1 cellular context compared by ENCODE assay signal in genomic region chr2:204511021-204511420, GRCh38.
A peak's percentile ranks its signal among the peaks of the same experiment; 100 is the strongest.
TF ChIP-seq lines count a peak whose summit lies in the region.

No MANE protein-coding gene starts in this region.

TF ChIP-seq in HEK293, 187 proteins besides CTCF, POLR2A, EP300 and RAD21 (continued from another document and continues in another):
- TF ChIP-seq TRIM28 (IDR thresholded peaks at IDR 0.05; ENCODE audit: borderline replicate concordance, low read length) (peak; percentile 91; the same call in 1 of the 2 replicates), OSR2 (tag by site-specific recombination; IDR thresholded peaks at IDR 0.05) (peak; percentile 89), FEZF1 (tag by site-specific recombination; IDR thresholded peaks at IDR 0.05) (peak; percentile 94), ZSCAN16 (tag by site-specific recombination; IDR thresholded peaks at IDR 0.05) (0 out of 2 replicates have a peak, but pooled peaks have one; percentile 39), BCL11B (tag by site-specific recombination; IDR thresholded peaks at IDR 0.05; ENCODE audit: low read depth) (0 out of 2 replicates have a peak, but pooled peaks have one; percentile 28), ZBTB44 (tag by site-specific recombination; IDR thresholded peaks at IDR 0.05) (peak; percentile 98), BCL11A (tag by site-specific recombination; IDR thresholded peaks at IDR 0.05; ENCODE audit: low read depth) (peak; percentile 72), GLI4 (tag by site-specific recombination; IDR thresholded peaks at IDR 0.05) (no peak), ZNF211 (tag by site-specific recombination; IDR thresholded peaks at IDR 0.05; ENCODE audit: low read depth) (no peak), ZNF704 (tag by site-specific recombination; IDR thresholded peaks at IDR 0.05) (no peak), ZNF747 (tag by site-specific recombination; IDR thresholded peaks at IDR 0.05) (no peak), ZNF132 (tag by site-specific recombination; IDR thresholded peaks at IDR 0.05; ENCODE audit: borderline replicate concordance) (no peak), SCRT2 (tag by site-specific recombination; IDR thresholded peaks at IDR 0.05) (peak; percentile 74), ZNF362 (tag by site-specific recombination; IDR thresholded peaks at IDR 0.05) (no peak), ZFP37 (tag by site-specific recombination; IDR thresholded peaks at IDR 0.05) (no peak), HOXC10 (CRISPR knock-in tag; IDR thresholded peaks at IDR 0.05) (no peak), ZNF664 (tag by site-specific recombination; IDR thresholded peaks at IDR 0.05) (0 out of 2 replicates have a peak, but pooled peaks have one; percentile 23), ZNF146 (tag by site-specific recombination; IDR thresholded peaks at IDR 0.05) (no peak), PRDM4 (tag by site-specific recombination; IDR thresholded peaks at IDR 0.05) (peak; percentile 85), ZNF610 (tag by site-specific recombination; IDR thresholded peaks at IDR 0.05; ENCODE audit: borderline replicate concordance) (no peak; the same call in 1 of the 2 replicates), IKZF3 (tag by site-specific recombination; IDR thresholded peaks at IDR 0.05) (peak; percentile 71; the same call in 1 of the 2 replicates), ZNF76 (tag by site-specific recombination; IDR thresholded peaks at IDR 0.05; ENCODE audit: borderline replicate concordance, low read depth) (no peak), ZNF561 (tag by site-specific recombination; IDR thresholded peaks at IDR 0.05; ENCODE audit: borderline replicate concordance) (peak; percentile 91), SCRT1 (tag by site-specific recombination; IDR thresholded peaks at IDR 0.05; ENCODE audit: borderline replicate concordance) (peak; percentile 79; the same call in 1 of the 2 replicates), ZNF423 (tag by site-specific recombination; IDR thresholded peaks at IDR 0.05) (peak; percentile 44; the same call in 1 of the 2 replicates), ZXDB (tag by site-specific recombination; IDR thresholded peaks at IDR 0.05) (peak; percentile 54; the same call in 1 of the 2 replicates), GLIS1 (tag by site-specific recombination; IDR thresholded peaks at IDR 0.05) (peak; percentile 42), ZBTB21 (tag by site-specific recombination; IDR thresholded peaks at IDR 0.05) (no peak), ZNF2 (tag by site-specific recombination; IDR thresholded peaks at IDR 0.05) (peak; percentile 33; the same call in 1 of the 2 replicates), PRDM6 (tag by site-specific recombination; IDR thresholded peaks at IDR 0.05) (peak; percentile 94), ZNF10 (tag by site-specific recombination; IDR thresholded peaks at IDR 0.05) (0 out of 2 replicates have a peak, but pooled peaks have one; percentile 46), ZNF596 (tag by site-specific recombination; IDR thresholded peaks at IDR 0.05) (0 out of 2 replicates have a peak, but pooled peaks have one; percentile 37), ZNF23 (tag by site-specific recombination; IDR thresholded peaks at IDR 0.05; ENCODE audit: borderline replicate concordance) (no peak), TCF7L2 (IDR thresholded peaks at IDR 0.05; ENCODE audit: borderline replicate concordance, low read depth, low read length) (peak; percentile 91), INSM2 (tag by site-specific recombination; IDR thresholded peaks at IDR 0.05) (peak; percentile 59; the same call in 1 of the 2 replicates), ZNF571 (tag by site-specific recombination; IDR thresholded peaks at IDR 0.05) (no peak), ZBTB17 (tag by site-specific recombination; IDR thresholded peaks at IDR 0.05) (peak; percentile 36; the same call in 1 of the 2 replicates), ZNF335 (tag by site-specific recombination; conservative IDR thresholded peaks at IDR 0.05) (peak; percentile 35; the same call in 1 of the 2 replicates)
- TF ChIP-seq, protein P1, sequence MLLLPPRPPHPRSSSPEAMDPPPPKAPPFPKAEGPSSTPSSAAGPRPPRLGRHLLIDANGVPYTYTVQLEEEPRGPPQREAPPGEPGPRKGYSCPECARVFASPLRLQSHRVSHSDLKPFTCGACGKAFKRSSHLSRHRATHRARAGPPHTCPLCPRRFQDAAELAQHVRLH (tag by site-specific recombination; IDR thresholded peaks at IDR 0.05), result 0 out of 2 replicates have a peak, but pooled peaks have one; percentile 12
- TF ChIP-seq, protein P2, sequence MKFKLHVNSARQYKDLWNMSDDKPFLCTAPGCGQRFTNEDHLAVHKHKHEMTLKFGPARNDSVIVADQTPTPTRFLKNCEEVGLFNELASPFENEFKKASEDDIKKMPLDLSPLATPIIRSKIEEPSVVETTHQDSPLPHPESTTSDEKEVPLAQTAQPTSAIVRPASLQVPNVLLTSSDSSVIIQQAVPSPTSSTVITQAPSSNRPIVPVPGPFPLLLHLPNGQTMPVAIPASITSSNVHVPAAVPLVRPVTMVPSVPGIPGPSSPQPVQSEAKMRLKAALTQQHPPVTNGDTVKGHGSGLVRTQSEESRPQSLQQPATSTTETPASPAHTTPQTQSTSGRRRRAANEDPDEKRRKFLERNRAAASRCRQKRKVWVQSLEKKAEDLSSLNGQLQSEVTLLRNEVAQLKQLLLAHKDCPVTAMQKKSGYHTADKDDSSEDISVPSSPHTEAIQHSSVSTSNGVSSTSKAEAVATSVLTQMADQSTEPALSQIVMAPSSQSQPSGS (tag by site-specific recombination; IDR thresholded peaks at IDR 0.05; ENCODE audit: low read depth), result peak; percentile 19; the same call in 1 of the 2 replicates
- TF ChIP-seq, protein P3, sequence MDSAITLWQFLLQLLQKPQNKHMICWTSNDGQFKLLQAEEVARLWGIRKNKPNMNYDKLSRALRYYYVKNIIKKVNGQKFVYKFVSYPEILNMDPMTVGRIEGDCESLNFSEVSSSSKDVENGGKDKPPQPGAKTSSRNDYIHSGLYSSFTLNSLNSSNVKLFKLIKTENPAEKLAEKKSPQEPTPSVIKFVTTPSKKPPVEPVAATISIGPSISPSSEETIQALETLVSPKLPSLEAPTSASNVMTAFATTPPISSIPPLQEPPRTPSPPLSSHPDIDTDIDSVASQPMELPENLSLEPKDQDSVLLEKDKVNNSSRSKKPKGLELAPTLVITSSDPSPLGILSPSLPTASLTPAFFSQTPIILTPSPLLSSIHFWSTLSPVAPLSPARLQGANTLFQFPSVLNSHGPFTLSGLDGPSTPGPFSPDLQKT (IDR thresholded peaks at IDR 0.05; ENCODE audit: borderline replicate concordance, low read depth, low read length), result no peak
- TF ChIP-seq, protein P4, sequence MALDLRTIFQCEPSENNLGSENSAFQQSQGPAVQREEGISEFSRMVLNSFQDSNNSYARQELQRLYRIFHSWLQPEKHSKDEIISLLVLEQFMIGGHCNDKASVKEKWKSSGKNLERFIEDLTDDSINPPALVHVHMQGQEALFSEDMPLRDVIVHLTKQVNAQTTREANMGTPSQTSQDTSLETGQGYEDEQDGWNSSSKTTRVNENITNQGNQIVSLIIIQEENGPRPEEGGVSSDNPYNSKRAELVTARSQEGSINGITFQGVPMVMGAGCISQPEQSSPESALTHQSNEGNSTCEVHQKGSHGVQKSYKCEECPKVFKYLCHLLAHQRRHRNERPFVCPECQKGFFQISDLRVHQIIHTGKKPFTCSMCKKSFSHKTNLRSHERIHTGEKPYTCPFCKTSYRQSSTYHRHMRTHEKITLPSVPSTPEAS (tag by site-specific recombination; IDR thresholded peaks at IDR 0.05), result no peak
- TF ChIP-seq, protein P5, sequence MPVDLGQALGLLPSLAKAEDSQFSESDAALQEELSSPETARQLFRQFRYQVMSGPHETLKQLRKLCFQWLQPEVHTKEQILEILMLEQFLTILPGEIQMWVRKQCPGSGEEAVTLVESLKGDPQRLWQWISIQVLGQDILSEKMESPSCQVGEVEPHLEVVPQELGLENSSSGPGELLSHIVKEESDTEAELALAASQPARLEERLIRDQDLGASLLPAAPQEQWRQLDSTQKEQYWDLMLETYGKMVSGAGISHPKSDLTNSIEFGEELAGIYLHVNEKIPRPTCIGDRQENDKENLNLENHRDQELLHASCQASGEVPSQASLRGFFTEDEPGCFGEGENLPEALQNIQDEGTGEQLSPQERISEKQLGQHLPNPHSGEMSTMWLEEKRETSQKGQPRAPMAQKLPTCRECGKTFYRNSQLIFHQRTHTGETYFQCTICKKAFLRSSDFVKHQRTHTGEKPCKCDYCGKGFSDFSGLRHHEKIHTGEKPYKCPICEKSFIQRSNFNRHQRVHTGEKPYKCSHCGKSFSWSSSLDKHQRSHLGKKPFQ (tag by site-specific recombination; IDR thresholded peaks at IDR 0.05), result 0 out of 2 replicates have a peak, but pooled peaks have one; percentile 54
- TF ChIP-seq, protein P6, sequence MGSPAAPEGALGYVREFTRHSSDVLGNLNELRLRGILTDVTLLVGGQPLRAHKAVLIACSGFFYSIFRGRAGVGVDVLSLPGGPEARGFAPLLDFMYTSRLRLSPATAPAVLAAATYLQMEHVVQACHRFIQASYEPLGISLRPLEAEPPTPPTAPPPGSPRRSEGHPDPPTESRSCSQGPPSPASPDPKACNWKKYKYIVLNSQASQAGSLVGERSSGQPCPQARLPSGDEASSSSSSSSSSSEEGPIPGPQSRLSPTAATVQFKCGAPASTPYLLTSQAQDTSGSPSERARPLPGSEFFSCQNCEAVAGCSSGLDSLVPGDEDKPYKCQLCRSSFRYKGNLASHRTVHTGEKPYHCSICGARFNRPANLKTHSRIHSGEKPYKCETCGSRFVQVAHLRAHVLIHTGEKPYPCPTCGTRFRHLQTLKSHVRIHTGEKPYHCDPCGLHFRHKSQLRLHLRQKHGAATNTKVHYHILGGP (tag by site-specific recombination; IDR thresholded peaks at IDR 0.05), result peak; percentile 76
